ENCODE assay signal across 31 cellular contexts in the genomic region with DNA sequence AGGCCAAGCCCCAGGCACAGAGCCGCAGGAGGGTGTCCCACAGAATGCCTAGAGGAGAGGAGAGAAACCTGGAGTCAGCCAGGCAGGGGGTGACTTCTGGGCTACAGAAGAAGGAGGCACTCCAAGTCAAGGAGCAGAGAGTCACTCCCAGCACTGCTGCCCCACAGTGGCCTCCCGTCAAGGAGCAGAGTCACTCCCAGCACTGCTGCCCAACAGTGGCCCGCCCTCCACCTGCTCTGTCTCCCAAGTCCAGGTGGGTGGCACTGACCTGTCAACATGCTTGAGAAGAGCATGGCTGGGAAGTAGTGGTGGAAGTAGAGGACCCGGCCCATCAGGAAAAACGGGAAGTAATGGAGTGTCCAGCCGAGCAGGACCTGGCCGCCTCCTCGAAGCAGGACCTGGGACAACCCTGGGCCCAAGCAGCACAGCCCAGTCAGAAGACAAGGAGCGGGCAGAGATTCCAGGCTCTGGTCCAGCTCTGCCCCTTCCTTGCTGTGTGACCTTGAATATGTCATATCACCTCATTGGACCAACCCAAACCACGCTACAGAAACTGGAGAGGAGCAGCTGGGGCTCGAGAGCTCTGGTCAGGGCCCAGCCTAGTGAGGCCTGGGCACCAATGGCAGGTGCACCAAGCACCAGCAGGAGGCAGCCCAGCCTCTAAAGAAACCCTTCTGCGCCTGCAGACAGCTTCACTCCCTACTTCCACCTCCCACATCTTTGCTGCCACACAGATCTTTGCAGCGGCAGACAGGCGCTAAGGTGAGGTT. TPM values are rescaled to one million over a fixed set of nuclear protein-coding genes. Genes with fewer than 3 reads are reported as not detected.
DNase-seq lines count a peak whose midpoint lies in the region; ATAC-seq, FAIRE-seq and TF ChIP-seq lines count a peak whose summit lies in the region.
"Had no signal": no experiment of that assay in that cellular context is flagged by ENCODE, and none has a peak within 500 bp of the region (broad histone marks: within the 10 kb centered on the region; RNA-seq: fewer than 3 reads in every experiment).

No MANE protein-coding gene starts in this region.

- peaks cover 4% of the 10 kb centered on the region for H3K36me3 Mint-ChIP-seq in activated CD4-positive, alpha-beta T cell treated with anti-CD3 and anti-CD28 coated beads for 36 hours (ENCODE audit: low read depth)
- H3K36me3 Mint-ChIP-seq in activated CD4-positive, alpha-beta T cell treated with anti-CD3 and anti-CD28 coated beads, Interleukin-2, amount 10 ng/mL, durations not matched to agents 24 days and 14 days (ENCODE audit: low read depth), result peaks cover 1% of the 10 kb centered on the region
- H3K36me3 Mint-ChIP-seq: activated naive CD8-positive, alpha-beta T cell; stimulated activated effector memory CD8-positive, alpha-beta T cell treated with anti-CD3 and anti-CD28 coated beads, Interleukin-12 subunit alpha, Interleukin-12 subunit beta, amount 100 ng/mL, for 72 hours had no signal

- H3K9me1 ChIP-seq in keratinocyte (ENCODE audit: control insufficient read depth, extremely low read depth, insufficient read depth, low read length), result no peaks in the 10 kb centered on the region

- POLR2A ChIA-PET in activated CD4-positive, alpha-beta T cell treated with anti-CD3 and anti-CD28 coated beads for 36 hours (lab: Charles Lee), result interaction anchor here (0.6 kb wide), 2 partner anchors 194 to 302 kb away, joined by 3 read pairs; no protein-coding TSS in a partner anchor

- dilution Hi-C loops in keratinocyte (cut with MboI; ENCODE audit: extremely low pct_ligation_motif_present, low sequenced_read_pairs), result no loop called here

- peaks cover 25% of the 10 kb centered on the region for H3K36me3 ChIP-seq in WERI-Rb-1
- peaks cover 12 to 15% of the 10 kb centered on the region in 2 experiments for H3K36me3 ChIP-seq in keratinocyte (ENCODE audit: control insufficient read depth in 2 of 2, extremely low read depth in 1 of 2, insufficient read depth in 2 of 2, low read length in 2 of 2)
- peaks cover 0 to 84% (median 38%) of the 10 kb centered on the region in 6 donors for H3K36me3 ChIP-seq in spleen

- no peaks in the 10 kb centered on the region for H3K4me1 Mint-ChIP-seq in activated CD4-positive, alpha-beta T cell treated with anti-CD3 and anti-CD28 coated beads for 36 hours
- H3K4me1 Mint-ChIP-seq in activated CD4-positive, alpha-beta T cell treated with anti-CD3 and anti-CD28 coated beads, Interleukin-2, amount 10 ng/mL, durations not matched to agents 24 days and 14 days, result no peaks in the 10 kb centered on the region
- H3K4me1 Mint-ChIP-seq: CD4-positive, alpha-beta memory T cell; naive thymus-derived CD4-positive, alpha-beta T cell; stimulated activated effector memory CD8-positive, alpha-beta T cell treated with anti-CD3 and anti-CD28 coated beads, Interleukin-12 subunit alpha, Interleukin-12 subunit beta, amount 100 ng/mL, for 72 hours had no signal

- TF ChIP-seq CTCF in WERI-Rb-1 (IDR thresholded peaks at IDR 0.05; ENCODE audit: low read depth, low read length) (peak; percentile 53), keratinocyte (optimal IDR thresholded peaks at IDR 0.05 in 1 of 3, IDR thresholded peaks at IDR 0.05 in 1 of 3, conservative IDR thresholded peaks at IDR 0.05 in 1 of 3; ENCODE audit: extremely low read depth in 1 of 3, insufficient read depth in 2 of 3, low read length in 3 of 3) (peak in 2 of 3 experiments; percentile 3 to 12), spleen (IDR thresholded peaks at IDR 0.05 in 8 of 11, conservative IDR thresholded peaks at IDR 0.05 in 3 of 11) (no peak)

- H3K79me2 ChIP-seq in keratinocyte (ENCODE audit: control insufficient read depth, insufficient read depth, low read length), result no peaks in the 10 kb centered on the region

- no peak overlapping the region for H3K9ac ChIP-seq in keratinocyte (ENCODE audit: control insufficient read depth, extremely low read depth, insufficient read depth, low read length)

- H3K4me3 Mint-ChIP-seq in activated CD4-positive, alpha-beta T cell treated with anti-CD3 and anti-CD28 coated beads for 36 hours, result no peak overlapping the region
- H3K4me3 Mint-ChIP-seq in activated CD4-positive, alpha-beta T cell treated with anti-CD3 and anti-CD28 coated beads, Interleukin-2, amount 10 ng/mL, durations not matched to agents 24 days and 14 days, result no peak overlapping the region
- H3K4me3 Mint-ChIP-seq: activated naive CD8-positive, alpha-beta T cell; CD4-positive, alpha-beta memory T cell; naive thymus-derived CD4-positive, alpha-beta T cell; stimulated activated effector memory CD8-positive, alpha-beta T cell treated with anti-CD3 and anti-CD28 coated beads, Interleukin-12 subunit alpha, Interleukin-12 subunit beta, amount 100 ng/mL, for 72 hours had no signal

- H3K27me3 ChIP-seq in WERI-Rb-1 (ENCODE audit: insufficient read depth, low read depth, severe bottlenecking) (no peaks in the 10 kb centered on the region), keratinocyte (ENCODE audit: control insufficient read depth, extremely low read depth, insufficient read depth, low read length) (no peaks in the 10 kb centered on the region), spleen (replicated peaks in 1 of 7) (no peaks in the 10 kb centered on the region)
- H3K27me3 ChIP-seq: ascending aorta, heart left ventricle had no signal

- CTCF ChIA-PET in activated CD4-positive, alpha-beta T cell treated with anti-CD3 and anti-CD28 coated beads for 36 hours (lab: Charles Lee), result interaction anchor here (0.7 to 1.2 kb wide), 3 partner anchors 37 to 595 kb away, joined by 3 to 4 read pairs (median 3); no protein-coding TSS in a partner anchor

- no peak for ATAC-seq in activated CD4-positive, alpha-beta T cell treated with anti-CD3 and anti-CD28 coated beads for 36 hours
- ATAC-seq in HG02759 (IDR thresholded peaks at IDR 0.05; ENCODE audit: unreplicated experiment), result no peak
- ATAC-seq: heart left ventricle; naive thymus-derived CD4-positive, alpha-beta T cell; Right ventricle myocardium inferior; stimulated activated effector memory CD8-positive, alpha-beta T cell treated with anti-CD3 and anti-CD28 coated beads, Interleukin-12 subunit alpha, Interleukin-12 subunit beta, amount 100 ng/mL, for 72 hours had no signal

- no peaks in the 10 kb centered on the region for H3K9me3 Mint-ChIP-seq in activated CD4-positive, alpha-beta T cell treated with anti-CD3 and anti-CD28 coated beads for 36 hours (ENCODE audit: low read depth)
- no peaks in the 10 kb centered on the region for H3K9me3 Mint-ChIP-seq in activated CD4-positive, alpha-beta T cell treated with anti-CD3 and anti-CD28 coated beads, Interleukin-2, amount 10 ng/mL, durations not matched to agents 24 days and 14 days
- H3K9me3 Mint-ChIP-seq: naive thymus-derived CD4-positive, alpha-beta T cell; stimulated activated effector memory CD8-positive, alpha-beta T cell treated with anti-CD3 and anti-CD28 coated beads, Interleukin-12 subunit alpha, Interleukin-12 subunit beta, amount 100 ng/mL, for 72 hours had no signal

- peak; percentile 15 for DNase-seq in activated CD4-positive, alpha-beta T cell treated with anti-CD3 and anti-CD28 coated beads for 36 hours
- DNase-seq in activated CD4-positive, alpha-beta T cell treated with anti-CD3 and anti-CD28 coated beads, Interleukin-2, amount 10 ng/mL, durations not matched to agents 24 days and 14 days, result no peak
- DNase-seq in WERI-Rb-1 (no peak), keratinocyte (ENCODE audit: low read depth, low spot score) (no peak), spleen (peak; percentile 56), MV-4-11 (lab: John Stamatoyannopoulos, UW) (no peak), NAMALWA (ENCODE audit: low spot score) (no peak)
- DNase-seq: 8988T; activated CD4-positive, alpha-beta T cell treated with anti-CD3 and anti-CD28 coated beads, Interleukin-2, amount 50 U/mL, for 4 hours; caudate nucleus; CD4-positive, alpha-beta memory T cell; DMS153; heart left ventricle; Kasumi-1; mesenchymal stem cell; naive thymus-derived CD4-positive, alpha-beta T cell; NCI-H1092 treated with DMSO at 0.1 percent for 48 hours; NCI-H2029; NCI-H2227 treated with DMSO at 0.1 percent for 48 hours; NCI-H748 treated with DMSO at 0.1 percent for 48 hours; retina; stimulated activated CD4-positive, alpha-beta T cell treated with anti-CD3 and anti-CD28 coated beads, Interleukin-2, amount 100 ng/mL, for 48 hours; substantia nigra had no signal

- intact Hi-C loops in activated CD4-positive, alpha-beta T cell treated with anti-CD3 and anti-CD28 coated beads for 36 hours (cut with DNase I, micrococcal nuclease), result loop anchor here in 1 of 2 experiments (1.0 kb wide), 1 partner anchor 38 kb away; no protein-coding TSS in a partner anchor
- intact Hi-C loops in activated CD4-positive, alpha-beta T cell treated with anti-CD3 and anti-CD28 coated beads, Interleukin-2, amount 10 ng/mL, durations not matched to agents 24 days and 14 days (cut with micrococcal nuclease), result no loop called here
- intact Hi-C loops in spleen (cut with DNase I; ENCODE audit: low total_unique reads), result no loop called here

- no peaks in the 10 kb centered on the region for H4K20me1 ChIP-seq in keratinocyte (ENCODE audit: control insufficient read depth, extremely low read depth, insufficient read depth, low read length)

- TF ChIP-seq POLR2A in spleen (IDR thresholded peaks at IDR 0.05), result no peak

- H3K27ac ChIP-seq in WERI-Rb-1 (no peak overlapping the region), keratinocyte (ENCODE audit: control insufficient read depth, insufficient read depth, low read length) (no peak overlapping the region), spleen (no peak overlapping the region)
- H3K27ac ChIP-seq: ascending aorta, heart left ventricle had no signal

- no peak overlapping the region for H3K4me2 ChIP-seq in keratinocyte (ENCODE audit: control insufficient read depth, extremely low read depth, insufficient read depth, low read depth, low read length)

- no peaks in the 10 kb centered on the region for H3K27me3 Mint-ChIP-seq in activated CD4-positive, alpha-beta T cell treated with anti-CD3 and anti-CD28 coated beads for 36 hours
- H3K27me3 Mint-ChIP-seq in activated CD4-positive, alpha-beta T cell treated with anti-CD3 and anti-CD28 coated beads, Interleukin-2, amount 10 ng/mL, durations not matched to agents 24 days and 14 days, result no peaks in the 10 kb centered on the region
- H3K27me3 Mint-ChIP-seq: activated naive CD8-positive, alpha-beta T cell; naive thymus-derived CD4-positive, alpha-beta T cell had no signal

- no peaks in the 10 kb centered on the region for H3K9me3 ChIP-seq in WERI-Rb-1 (ENCODE audit: severe bottlenecking)
- H3K9me3 ChIP-seq in keratinocyte (ENCODE audit: control insufficient read depth, low read depth, low read length), result no peaks in the 10 kb centered on the region
- no peaks in the 10 kb centered on the region for H3K9me3 ChIP-seq in spleen
- H3K9me3 ChIP-seq: ascending aorta had no signal

- H3K4me1 ChIP-seq in keratinocyte (ENCODE audit: control insufficient read depth, extremely low read depth, insufficient read depth, low read length) (no peaks in the 10 kb centered on the region), spleen (no peaks in the 10 kb centered on the region)
- H3K4me1 ChIP-seq: ascending aorta, heart left ventricle had no signal

- no peak overlapping the region for H2AFZ ChIP-seq in keratinocyte (ENCODE audit: control insufficient read depth, low read length)

- no peak for FAIRE-seq in keratinocyte (lab: Jason Lieb, UNC)
- FAIRE-seq: GM12892 had no signal

- WGBS in spleen, 5 donors, result 92 to 96% (median 95%) methylated on average over 12 to 14 of the region's 14 CpGs

- H3K4me3 ChIP-seq in WERI-Rb-1 (ENCODE audit: low read depth, low read length) (no peak overlapping the region), keratinocyte (ENCODE audit: control insufficient read depth in 2 of 3, extremely low read depth in 1 of 3, insufficient read depth in 2 of 3, low read depth in 1 of 3, low read length in 3 of 3) (no peak overlapping the region), spleen (no peak overlapping the region)
- H3K4me3 ChIP-seq: ascending aorta, heart left ventricle had no signal

- H3K27ac Mint-ChIP-seq in activated CD4-positive, alpha-beta T cell treated with anti-CD3 and anti-CD28 coated beads for 36 hours, result no peak overlapping the region
- H3K27ac Mint-ChIP-seq in activated CD4-positive, alpha-beta T cell treated with anti-CD3 and anti-CD28 coated beads, Interleukin-2, amount 10 ng/mL, durations not matched to agents 24 days and 14 days, result no peak overlapping the region
- H3K27ac Mint-ChIP-seq: activated naive CD8-positive, alpha-beta T cell; CD4-positive, alpha-beta memory T cell; naive thymus-derived CD4-positive, alpha-beta T cell; stimulated activated effector memory CD8-positive, alpha-beta T cell treated with anti-CD3 and anti-CD28 coated beads, Interleukin-12 subunit alpha, Interleukin-12 subunit beta, amount 100 ng/mL, for 72 hours had no signal

RNA-seq across cellular contexts. Expression of a gene that starts 7.6 kb away (rescaled TPM):
- total RNA-seq in activated CD4-positive, alpha-beta T cell treated with anti-CD3 and anti-CD28 coated beads for 36 hours, result not detected
- not detected in 2 replicates for total RNA-seq in activated CD4-positive, alpha-beta T cell treated with anti-CD3 and anti-CD28 coated beads, Interleukin-2, amount 10 ng/mL, durations not matched to agents 24 days and 14 days
- not detected in 3 replicates for polyA plus RNA-seq in keratinocyte
- not detected for polyA plus RNA-seq in keratinocyte (2011; ENCODE audit: low read depth)
- polyA plus RNA-seq in keratinocyte (2011; cell fraction: cytosol; rRNA removed), result not detected in 2 replicates
- polyA plus RNA-seq in keratinocyte (2011; cell fraction: nucleus; rRNA removed), result not detected in 2 replicates
- polyA plus RNA-seq in keratinocyte (2012; ENCODE audit: low replicate concordance), result not detected in 2 replicates
- polyA minus RNA-seq in keratinocyte, result not detected in 3 replicates
- polyA minus RNA-seq in keratinocyte (2011; cell fraction: cytosol; rRNA and poly(A)+ RNA removed), result not detected
- polyA minus RNA-seq in keratinocyte (2011; cell fraction: nucleus; rRNA and poly(A)+ RNA removed), result not detected in 2 replicates
- not detected for total RNA-seq in spleen
- not detected for polyA plus RNA-seq in spleen
- total RNA-seq: ascending aorta; CD4-positive, alpha-beta memory T cell; heart left ventricle; naive thymus-derived CD4-positive, alpha-beta T cell; omental fat pad; Right ventricle myocardium inferior; urinary bladder had no signal
- polyA plus RNA-seq: CD4-positive, alpha-beta memory T cell; heart left ventricle; naive thymus-derived CD4-positive, alpha-beta T cell; urinary bladder had no signal

RNA-seq across cellular contexts. Expression of a gene that starts 42.0 kb away (rescaled TPM):
- total RNA-seq in activated CD4-positive, alpha-beta T cell treated with anti-CD3 and anti-CD28 coated beads for 36 hours, result 10 to 100 TPM; 11.7 to 18.2 TPM
- total RNA-seq in activated CD4-positive, alpha-beta T cell treated with anti-CD3 and anti-CD28 coated beads, Interleukin-2, amount 10 ng/mL, durations not matched to agents 24 days and 14 days, result 23.5 and 24.3 TPM in 2 replicates
- polyA plus RNA-seq in keratinocyte, result 13.9 to 21.1 TPM (median 17.4 TPM) in 3 replicates
- polyA plus RNA-seq in keratinocyte (2011; ENCODE audit: low read depth), result 5.9 TPM
- 7.8 and 12.1 TPM in 2 replicates for polyA plus RNA-seq in keratinocyte (2011; cell fraction: cytosol; rRNA removed)
- polyA plus RNA-seq in keratinocyte (2011; cell fraction: nucleus; rRNA removed), result 45.5 and 48.6 TPM in 2 replicates
- 8.9 and 14.5 TPM in 2 replicates for polyA plus RNA-seq in keratinocyte (2012; ENCODE audit: low replicate concordance)
- polyA minus RNA-seq in keratinocyte, result 17.2 to 38.2 TPM (median 24.0 TPM) in 3 replicates
- polyA minus RNA-seq in keratinocyte (2011; cell fraction: cytosol; rRNA and poly(A)+ RNA removed), result 12.9 TPM
- polyA minus RNA-seq in keratinocyte (2011; cell fraction: nucleus; rRNA and poly(A)+ RNA removed), result 22.6 and 31.8 TPM in 2 replicates
- total RNA-seq in spleen, result 10 to 100 TPM; 10.1 to 23.6 (median 18.8) TPM
- 10 to 100 TPM in 2 of 3 donors, 1 to 10 TPM in 1; 5.4 to 16.8 (median 16.4) TPM for polyA plus RNA-seq in spleen

RNA-seq across cellular contexts. Expression of a gene that starts 42.2 kb away (rescaled TPM):
- 10 to 100 TPM; 17.5 to 22.9 TPM for total RNA-seq in activated CD4-positive, alpha-beta T cell treated with anti-CD3 and anti-CD28 coated beads for 36 hours
- 9.5 and 9.9 TPM in 2 replicates for total RNA-seq in activated CD4-positive, alpha-beta T cell treated with anti-CD3 and anti-CD28 coated beads, Interleukin-2, amount 10 ng/mL, durations not matched to agents 24 days and 14 days
- polyA plus RNA-seq in keratinocyte (15.6 to 24.3 TPM (median 20.6 TPM) in 3 replicates), spleen (10 to 100 TPM; 15.9 to 29.1 (median 19.3) TPM)
- polyA plus RNA-seq in keratinocyte (2011; ENCODE audit: low read depth), result 14.5 TPM
- polyA plus RNA-seq in keratinocyte (2011; cell fraction: cytosol; rRNA removed), result 16.7 and 31.0 TPM in 2 replicates
- 19.7 and 24.2 TPM in 2 replicates for polyA plus RNA-seq in keratinocyte (2011; cell fraction: nucleus; rRNA removed)
- 18.5 and 24.2 TPM in 2 replicates for polyA plus RNA-seq in keratinocyte (2012; ENCODE audit: low replicate concordance)
- polyA minus RNA-seq in keratinocyte, result 7.9 to 22.5 TPM (median 11.3 TPM) in 3 replicates
- 11.1 TPM for polyA minus RNA-seq in keratinocyte (2011; cell fraction: cytosol; rRNA and poly(A)+ RNA removed)
- 7.0 and 7.6 TPM in 2 replicates for polyA minus RNA-seq in keratinocyte (2011; cell fraction: nucleus; rRNA and poly(A)+ RNA removed)
- total RNA-seq in spleen, result 10 to 100 TPM in 6 of 7 donors, 1 to 10 TPM in 1; 7.8 to 21.7 (median 14.8) TPM

Comparison
In these comparisons a context has a peak if more than half of its experiments do, and no peak if none do; other contexts are left out.
1. DNase-seq: peak in activated CD4-positive, alpha-beta T cell treated with anti-CD3 and anti-CD28 coated beads for 36 hours (single experiment) and spleen (single experiment); none in activated CD4-positive, alpha-beta T cell treated with anti-CD3 and anti-CD28 coated beads, Interleukin-2, amount 10 ng/mL, durations not matched to agents 24 days and 14 days (single experiment), WERI-Rb-1 (single experiment), keratinocyte (single experiment), MV-4-11 (single experiment) and NAMALWA (single experiment).
2. CTCF ChIP-seq: peak in WERI-Rb-1 (single experiment) and keratinocyte (2 of 3); none in spleen (0 of 11).